In the genomic region with DNA sequence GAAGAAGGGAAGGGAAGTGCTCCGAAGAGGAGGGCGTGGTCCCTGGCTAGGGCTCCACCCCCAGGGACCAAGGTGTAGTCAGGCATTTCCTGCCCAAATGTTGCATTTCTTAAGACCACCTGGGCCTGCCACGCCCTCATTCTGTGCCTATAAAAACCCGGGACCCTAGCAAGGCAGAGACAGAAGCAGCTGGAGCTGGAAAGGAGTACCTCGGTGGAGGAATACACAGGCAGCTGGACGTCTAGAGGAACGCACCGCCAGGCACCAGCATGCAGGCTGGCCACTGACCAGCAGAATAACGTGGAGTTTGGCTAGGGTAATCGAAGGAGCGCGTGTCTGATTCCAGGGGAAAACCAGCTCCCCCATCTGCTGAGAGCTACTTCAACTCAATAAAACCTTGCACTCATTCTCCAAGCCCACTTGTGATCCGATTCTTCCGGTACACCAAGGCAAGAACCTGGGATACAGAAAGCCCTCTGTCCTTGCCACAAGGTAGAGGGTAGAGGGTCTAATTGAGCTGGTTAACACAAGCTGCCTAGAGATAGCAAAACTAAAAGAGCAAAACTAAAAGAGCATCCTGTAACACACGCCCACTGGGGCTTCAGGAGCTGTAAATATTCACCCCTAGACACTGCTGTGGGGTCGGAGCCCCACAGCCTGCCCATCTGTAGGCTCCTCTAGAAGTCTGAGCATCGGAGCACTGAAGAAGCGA, we compare ENCODE assay signal across 8 cellular contexts. TPM values are rescaled to one million over a fixed set of nuclear protein-coding genes. Genes with fewer than 3 reads are reported as not detected.
DNase-seq lines count a peak whose midpoint lies in the region; ATAC-seq and TF ChIP-seq lines count a peak whose summit lies in the region.

No MANE protein-coding gene starts in this region.

- H3K27me3 Mint-ChIP-seq in GM23338 (ENCODE audit: insufficient read depth, low read depth, poor library complexity), result peaks cover 2% of the 10 kb centered on the region
- H3K27me3 Mint-ChIP-seq in dendritic cell treated with granulocyte-macrophage colony-stimulating factor and Interleukin-4, amounts not matched to agents 40 ng/mL and 50 ng/mL, for 4 days, result peaks cover 3% of the 10 kb centered on the region

- H3K36me3 ChIP-seq in GM23338 (ENCODE audit: insufficient read depth) (no peaks in the 10 kb centered on the region), Peyer's patch (no peaks in the 10 kb centered on the region), mucosa of descending colon (ENCODE audit: low read depth) (no peaks in the 10 kb centered on the region)

- peak overlapping the region; percentile 37 for H3K4me2 ChIP-seq in GM23338

- TF ChIP-seq POLR2A in Peyer's patch (IDR thresholded peaks at IDR 0.05), result no peak

- H3K4me1 Mint-ChIP-seq in GM23338, result peaks cover 20% of the 10 kb centered on the region
- H3K4me1 Mint-ChIP-seq in dendritic cell treated with granulocyte-macrophage colony-stimulating factor and Interleukin-4, amounts not matched to agents 40 ng/mL and 50 ng/mL, for 4 days (ENCODE audit: low read depth), result peaks cover 12% of the 10 kb centered on the region

- H3K27me3 ChIP-seq in GM23338 (ENCODE audit: insufficient read depth), result no peaks in the 10 kb centered on the region
- no peaks in the 10 kb centered on the region for H3K27me3 ChIP-seq in Peyer's patch

- no peaks in the 10 kb centered on the region for H3K36me3 Mint-ChIP-seq in GM23338 (ENCODE audit: low read depth)
- no peaks in the 10 kb centered on the region for H3K36me3 Mint-ChIP-seq in dendritic cell treated with granulocyte-macrophage colony-stimulating factor and Interleukin-4, amounts not matched to agents 40 ng/mL and 50 ng/mL, for 4 days (ENCODE audit: low read depth)

- H3K27ac Mint-ChIP-seq in GM23338, result no peak overlapping the region
- H3K27ac Mint-ChIP-seq in dendritic cell treated with granulocyte-macrophage colony-stimulating factor and Interleukin-4, amounts not matched to agents 40 ng/mL and 50 ng/mL, for 4 days, result no peak overlapping the region

- H3K9me3 Mint-ChIP-seq in GM23338, result no peaks in the 10 kb centered on the region
- no peaks in the 10 kb centered on the region for H3K9me3 Mint-ChIP-seq in dendritic cell treated with granulocyte-macrophage colony-stimulating factor and Interleukin-4, amounts not matched to agents 40 ng/mL and 50 ng/mL, for 4 days

- no peaks in the 10 kb centered on the region for H3K79me2 ChIP-seq in GM23338 (replicated peaks; ENCODE audit: insufficient read depth)

- H3K9me3 ChIP-seq in Peyer's patch (no peaks in the 10 kb centered on the region), mucosa of descending colon (no peaks in the 10 kb centered on the region)

- DNase-seq in GM23338 (ENCODE audit: low spot score) (peak; percentile 91), Peyer's patch (peak; percentile 25 to 69 (median 53)), mucosa of descending colon (peak; percentile 53 to 76 (median 64)), HK-2 (ENCODE audit: unreplicated experiment) (no peak), H4 (ENCODE audit: low spot score) (no peak)

- intact Hi-C loops in dendritic cell treated with granulocyte-macrophage colony-stimulating factor and Interleukin-4, amounts not matched to agents 40 ng/mL and 50 ng/mL, for 4 days (cut with micrococcal nuclease), result no loop called here
- intact Hi-C loops in mucosa of descending colon (cut with DNase I, micrococcal nuclease), result no loop called here

- 0 out of 2 replicates have a peak, but pooled peaks cover 4% of the 10 kb centered on the region for H3K9me2 ChIP-seq in GM23338 (ENCODE audit: insufficient read depth)

- H3K27ac ChIP-seq in GM23338 (ENCODE audit: low read depth), result no peak overlapping the region; the same call in 1 of the 2 replicates
- no peak overlapping the region for H3K27ac ChIP-seq in Peyer's patch

- TF ChIP-seq CTCF in GM23338 (conservative IDR thresholded peaks at IDR 0.05; ENCODE audit: low read depth in 2 of 2), result no peak
- TF ChIP-seq CTCF in Peyer's patch (IDR thresholded peaks at IDR 0.05), result no peak
- no peak for TF ChIP-seq CTCF in mucosa of descending colon (IDR thresholded peaks at IDR 0.05)

- H2AFZ ChIP-seq in GM23338, result peak overlapping the region; percentile 81; the same call in 1 of the 2 replicates

- H4K20me1 ChIP-seq in GM23338 (replicated peaks; ENCODE audit: insufficient read depth), result no peaks in the 10 kb centered on the region

- H3K4me3 ChIP-seq in GM23338, result peak overlapping the region; percentile 19; the same call in 1 of the 2 replicates
- H3K4me3 ChIP-seq in Peyer's patch, result peak overlapping the region in 3 of 4 donors; percentile 34 to 47 (median 47)
- H3K4me3 ChIP-seq in mucosa of descending colon, result no peak overlapping the region

- peak overlapping the region; percentile 23; the same call in 2 of the 3 replicates for H3K4me3 Mint-ChIP-seq in GM23338
- peak overlapping the region; percentile 73 for H3K4me3 Mint-ChIP-seq in dendritic cell treated with granulocyte-macrophage colony-stimulating factor and Interleukin-4, amounts not matched to agents 40 ng/mL and 50 ng/mL, for 4 days

- no peaks in the 10 kb centered on the region for H3F3A ChIP-seq in GM23338 (replicated peaks; ENCODE audit: low read depth)

- ATAC-seq in GM23338, result peak; percentile 93
- ATAC-seq in mucosa of descending colon, result peak; percentile 95
- no peak for ATAC-seq in GM21576 (IDR thresholded peaks at IDR 0.05; ENCODE audit: unreplicated experiment)
- no peak for ATAC-seq in GM18517 (IDR thresholded peaks at IDR 0.05; ENCODE audit: unreplicated experiment)

- H3K4me1 ChIP-seq in GM23338 (ENCODE audit: insufficient read depth) (peaks cover 20% of the 10 kb centered on the region), Peyer's patch (no peaks in the 10 kb centered on the region), mucosa of descending colon (ENCODE audit: low read depth) (no peaks in the 10 kb centered on the region)

TF ChIP-seq in GM23338, 12 proteins besides CTCF, POLR2A, EP300 and RAD21 (continues in another document):
- TF ChIP-seq, protein P1, sequence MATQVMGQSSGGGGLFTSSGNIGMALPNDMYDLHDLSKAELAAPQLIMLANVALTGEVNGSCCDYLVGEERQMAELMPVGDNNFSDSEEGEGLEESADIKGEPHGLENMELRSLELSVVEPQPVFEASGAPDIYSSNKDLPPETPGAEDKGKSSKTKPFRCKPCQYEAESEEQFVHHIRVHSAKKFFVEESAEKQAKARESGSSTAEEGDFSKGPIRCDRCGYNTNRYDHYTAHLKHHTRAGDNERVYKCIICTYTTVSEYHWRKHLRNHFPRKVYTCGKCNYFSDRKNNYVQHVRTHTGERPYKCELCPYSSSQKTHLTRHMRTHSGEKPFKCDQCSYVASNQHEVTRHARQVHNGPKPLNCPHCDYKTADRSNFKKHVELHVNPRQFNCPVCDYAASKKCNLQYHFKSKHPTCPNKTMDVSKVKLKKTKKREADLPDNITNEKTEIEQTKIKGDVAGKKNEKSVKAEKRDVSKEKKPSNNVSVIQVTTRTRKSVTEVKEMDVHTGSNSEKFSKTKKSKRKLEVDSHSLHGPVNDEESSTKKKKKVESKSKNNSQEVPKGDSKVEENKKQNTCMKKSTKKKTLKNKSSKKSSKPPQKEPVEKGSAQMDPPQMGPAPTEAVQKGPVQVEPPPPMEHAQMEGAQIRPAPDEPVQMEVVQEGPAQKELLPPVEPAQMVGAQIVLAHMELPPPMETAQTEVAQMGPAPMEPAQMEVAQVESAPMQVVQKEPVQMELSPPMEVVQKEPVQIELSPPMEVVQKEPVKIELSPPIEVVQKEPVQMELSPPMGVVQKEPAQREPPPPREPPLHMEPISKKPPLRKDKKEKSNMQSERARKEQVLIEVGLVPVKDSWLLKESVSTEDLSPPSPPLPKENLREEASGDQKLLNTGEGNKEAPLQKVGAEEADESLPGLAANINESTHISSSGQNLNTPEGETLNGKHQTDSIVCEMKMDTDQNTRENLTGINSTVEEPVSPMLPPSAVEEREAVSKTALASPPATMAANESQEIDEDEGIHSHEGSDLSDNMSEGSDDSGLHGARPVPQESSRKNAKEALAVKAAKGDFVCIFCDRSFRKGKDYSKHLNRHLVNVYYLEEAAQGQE (IDR thresholded peaks at IDR 0.05; ENCODE audit: unreplicated experiment), result no peak
- no peak for TF ChIP-seq ZNF331 (CRISPR knock-in tag; IDR thresholded peaks at IDR 0.05; ENCODE audit: low read depth)
- TF ChIP-seq STAT1 (IDR thresholded peaks at IDR 0.05; ENCODE audit: unreplicated experiment), result no peak
- TF ChIP-seq, protein P2, sequence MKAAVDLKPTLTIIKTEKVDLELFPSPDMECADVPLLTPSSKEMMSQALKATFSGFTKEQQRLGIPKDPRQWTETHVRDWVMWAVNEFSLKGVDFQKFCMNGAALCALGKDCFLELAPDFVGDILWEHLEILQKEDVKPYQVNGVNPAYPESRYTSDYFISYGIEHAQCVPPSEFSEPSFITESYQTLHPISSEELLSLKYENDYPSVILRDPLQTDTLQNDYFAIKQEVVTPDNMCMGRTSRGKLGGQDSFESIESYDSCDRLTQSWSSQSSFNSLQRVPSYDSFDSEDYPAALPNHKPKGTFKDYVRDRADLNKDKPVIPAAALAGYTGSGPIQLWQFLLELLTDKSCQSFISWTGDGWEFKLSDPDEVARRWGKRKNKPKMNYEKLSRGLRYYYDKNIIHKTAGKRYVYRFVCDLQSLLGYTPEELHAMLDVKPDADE (IDR thresholded peaks at IDR 0.05), result 0 out of 2 replicates have a peak, but pooled peaks have one; percentile 30
- TF ChIP-seq ZNF114 (CRISPR knock-in tag; IDR thresholded peaks at IDR 0.05), result peak; percentile 89; the same call in 1 of the 2 replicates
- no peak for TF ChIP-seq NANOG (IDR thresholded peaks at IDR 0.05; ENCODE audit: borderline replicate concordance)
- TF ChIP-seq JUNB (IDR thresholded peaks at IDR 0.05; ENCODE audit: unreplicated experiment), result no peak
- peak; percentile 90 for TF ChIP-seq POLR2AphosphoS5 (IDR thresholded peaks at IDR 0.05; ENCODE audit: low read depth)

RNA-seq across cellular contexts. Expression of a gene that starts 21.0 kb away (rescaled TPM):
- total RNA-seq in GM23338 (2014; rRNA removed; shearing (Covaris generic)), result 14.8 and 17.2 TPM in 2 replicates
- polyA plus RNA-seq in GM23338 (2016; fragmentation: Nextera tagmentation; extraction: Ambion mirVana), result 8.2 and 10.9 TPM in 2 replicates
- total RNA-seq in Peyer's patch, result 10 to 100 TPM in 3 of 4 donors, 1 to 10 TPM in 1; 5.2 to 15.8 (median 11.5) TPM
- 100 to 1,000 TPM in 1 of 3 donors, 10 to 100 TPM in 1, 1 to 10 TPM in 1; 6.5 to 126 (median 20.9) TPM for total RNA-seq in mucosa of descending colon
- 77.8 and 97.7 TPM in 2 replicates for total RNA-seq in H4 (2014; rRNA removed; shearing (Covaris generic))

Comparison
In these comparisons a context has a peak if more than half of its experiments do, and no peak if none do; other contexts are left out.
1. ATAC-seq: peak in GM23338 (single experiment) and mucosa of descending colon (single experiment); none in GM21576 (single experiment) and GM18517 (single experiment).
2. DNase-seq: peak in GM23338 (single experiment), Peyer's patch (3 of 3) and mucosa of descending colon (3 of 3); none in HK-2 (single experiment) and H4 (single experiment).